ENCODE assay signal across 20 cellular contexts in the genomic region with DNA sequence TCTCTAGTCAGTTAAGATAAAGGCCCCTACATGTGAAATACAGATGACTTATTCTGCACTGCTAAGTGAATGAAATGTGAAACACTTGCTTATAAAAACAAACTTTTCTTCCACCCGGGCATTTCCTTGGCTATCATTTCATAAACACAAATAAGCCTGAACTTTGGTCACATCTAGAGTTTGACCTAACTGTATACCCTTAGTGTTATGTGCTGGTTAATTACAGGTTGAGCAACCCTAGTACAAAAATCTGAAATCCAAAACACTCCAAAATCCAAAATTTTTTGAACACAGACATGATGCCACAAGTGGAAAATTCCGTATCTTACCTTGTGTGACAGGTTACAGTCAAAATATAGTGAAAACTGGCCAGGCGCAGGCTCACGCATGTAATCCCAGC. TPM values are rescaled to one million over a fixed set of nuclear protein-coding genes. Genes with fewer than 3 reads are reported as not detected.
DNase-seq lines count a peak whose midpoint lies in the region; ATAC-seq, FAIRE-seq and TF ChIP-seq lines count a peak whose summit lies in the region.
"Had no signal": no experiment of that assay in that cellular context is flagged by ENCODE, and none has a peak within 500 bp of the region (broad histone marks: within the 10 kb centered on the region; RNA-seq: fewer than 3 reads in every experiment).

No MANE protein-coding gene starts in this region.

- no peak for TF ChIP-seq RAD21 in HCT116 (IDR thresholded peaks at IDR 0.05; ENCODE audit: low read depth)

- no peak for TF ChIP-seq POLR2A in HCT116 (IDR thresholded peaks at IDR 0.05; ENCODE audit: borderline replicate concordance, extremely low read depth, insufficient read depth, insufficient read length)

- H3K4me3 ChIP-seq in HCT116 (replicated peaks in 1 of 2; ENCODE audit: low read depth in 1 of 2, low read length in 2 of 2) = peak overlapping the region in 1 of 2 experiments; percentile 41; a peak in 2 of 4 replicates
- no peak overlapping the region for H3K4me3 ChIP-seq in small intestine (ENCODE audit: low read depth in 1 of 2, low read length in 2 of 2)

- H3K27me3 ChIP-seq in HCT116 (ENCODE audit: insufficient read depth, low read length) (no peaks in the 10 kb centered on the region), small intestine (ENCODE audit: control insufficient read depth in 2 of 2, insufficient read depth in 2 of 2, low read length in 2 of 2) (no peaks in the 10 kb centered on the region)
- H3K27me3 ChIP-seq: BE2C had no signal

- intact Hi-C loops in HCT116 (cut with micrococcal nuclease) = no loop called here

- peak overlapping the region; percentile 46 for H3K9ac ChIP-seq in HCT116 (ENCODE audit: low read length)

- H3K9me2 ChIP-seq in HCT116 (ENCODE audit: insufficient read depth) = no peaks in the 10 kb centered on the region

- DNase-seq in HCT116 (ENCODE audit: low read depth, low spot score) (no peak), iris pigment epithelial cell (ENCODE audit: low read depth) (peak; percentile 16), small intestine (peak; percentile 42), nucleus accumbens (lab: John Stamatoyannopoulos, UW) (no peak), NCI-H146 treated with DMSO at 0.1 percent for 48 hours (lab: John Stamatoyannopoulos, UW; ENCODE audit: unreplicated experiment) (no peak)
- no peak for DNase-seq in stimulated activated CD4-positive, alpha-beta T cell treated with anti-CD3 and anti-CD28 coated beads, Interleukin-15, amount 100 ng/mL, for 24 hours
- DNase-seq: ACHN; BE2C; C1 segment of cervical spinal cord; CD4-positive, CD25-positive, alpha-beta regulatory T cell; CD8-positive, alpha-beta memory T cell; COR-L47; DMS 273 treated with DMSO at 0.1 percent for 48 hours; DMS79; GF-D8; GOT3; H9; KBM-7 had no signal

- H3K27ac ChIP-seq in HCT116 (ENCODE audit: low read depth, low read length) (peak overlapping the region; percentile 62), small intestine (ENCODE audit: low read depth in 1 of 2, low read length in 1 of 2) (no peak overlapping the region)
- H3K27ac ChIP-seq: HL-60 had no signal

- peak; percentile 33 for FAIRE-seq in colon (lab: Jason Lieb, UNC)
- FAIRE-seq in small intestine (lab: Jason Lieb, UNC) = no peak

- H3K9me3 ChIP-seq in HCT116 (ENCODE audit: control insufficient read depth in 1 of 2, insufficient read depth in 1 of 2, low read depth in 1 of 2, low read length in 2 of 2) (no peaks in the 10 kb centered on the region), small intestine (ENCODE audit: control insufficient read depth, low read depth) (no peaks in the 10 kb centered on the region)
- H3K9me3 ChIP-seq: BE2C had no signal

- H3K79me2 ChIP-seq in HCT116 (ENCODE audit: insufficient read depth, low read length) = no peaks in the 10 kb centered on the region

- WGBS in small intestine, 3 donors = 66 to 78% (median 77%) methylated on average over 4 of the region's 4 CpGs

- H4K20me1 ChIP-seq in HCT116 (ENCODE audit: insufficient read depth) = no peaks in the 10 kb centered on the region

- peak; percentile 27; the same call in 1 of the 2 replicates for ATAC-seq in HCT116

- no peak for TF ChIP-seq CTCF in HCT116 (IDR thresholded peaks at IDR 0.05 in 2 of 3, conservative IDR thresholded peaks at IDR 0.05 in 1 of 3; ENCODE audit: borderline replicate concordance in 1 of 3, insufficient read depth in 1 of 3, low read depth in 2 of 3, low read length in 2 of 3)

- POLR2A ChIA-PET in HCT116 (lab: Charles Lee) = interaction anchor here (1.1 kb wide), 1 partner anchor 46 kb away, joined by 3 read pairs; a partner anchor contains a TSS

- H2AFZ ChIP-seq in HCT116 (ENCODE audit: low read depth, low read length, poor library complexity, severe bottlenecking) = no peak overlapping the region

- H3K36me3 ChIP-seq in HCT116 (ENCODE audit: control insufficient read depth in 1 of 2, insufficient read depth in 2 of 2, low read length in 2 of 2) (no peaks in the 10 kb centered on the region), small intestine (ENCODE audit: control insufficient read depth in 2 of 2, insufficient read depth in 2 of 2, low read length in 2 of 2) (no peaks in the 10 kb centered on the region)
- H3K36me3 ChIP-seq: BE2C had no signal

- CTCF ChIA-PET in HCT116 (lab: Charles Lee) = no interaction called here

- BruUV-seq in HCT116 (replicated peaks; lab: Mats Ljungman, UMichigan) = TSS peak; percentile 87

- peak overlapping the region; percentile 60 for H3K4me2 ChIP-seq in HCT116 (ENCODE audit: low read length)

- H3K4me1 ChIP-seq in HCT116 (ENCODE audit: control insufficient read depth in 1 of 2, insufficient read depth in 2 of 2, low read length in 2 of 2) = peaks cover 14 to 18% of the 10 kb centered on the region in 2 experiments; a peak in 3 of 4 replicates
- H3K4me1 ChIP-seq in small intestine (ENCODE audit: control insufficient read depth in 2 of 2, insufficient read depth in 1 of 2, low read depth in 1 of 2, low read length in 1 of 2) = no peaks in the 10 kb centered on the region
- H3K4me1 ChIP-seq: BE2C had no signal

- RAD21 ChIA-PET in HCT116 (lab: Charles Lee; ENCODE audit: low non-redundant PET in 1 of 2, low total read pairs in 2 of 2, uncharacterized antibody in 2 of 2, unreplicated experiment in 2 of 2) = interaction anchor here in 1 of 2 experiments (0.6 kb wide), 1 partner anchor 55 kb away, joined by 3 read pairs; no protein-coding TSS in a partner anchor

TF ChIP-seq in HCT116, 20 proteins besides CTCF, POLR2A, EP300 and RAD21:
- no peak for TF ChIP-seq ZFX (IDR thresholded peaks at IDR 0.05)
- TF ChIP-seq SRF (IDR thresholded peaks at IDR 0.05; ENCODE audit: low read depth) = no peak
- no peak for TF ChIP-seq JUND (IDR thresholded peaks at IDR 0.05)
- TF ChIP-seq ZNF274 (IDR thresholded peaks at IDR 0.05; ENCODE audit: low read depth, low read length) = no peak
- TF ChIP-seq, protein P1, sequence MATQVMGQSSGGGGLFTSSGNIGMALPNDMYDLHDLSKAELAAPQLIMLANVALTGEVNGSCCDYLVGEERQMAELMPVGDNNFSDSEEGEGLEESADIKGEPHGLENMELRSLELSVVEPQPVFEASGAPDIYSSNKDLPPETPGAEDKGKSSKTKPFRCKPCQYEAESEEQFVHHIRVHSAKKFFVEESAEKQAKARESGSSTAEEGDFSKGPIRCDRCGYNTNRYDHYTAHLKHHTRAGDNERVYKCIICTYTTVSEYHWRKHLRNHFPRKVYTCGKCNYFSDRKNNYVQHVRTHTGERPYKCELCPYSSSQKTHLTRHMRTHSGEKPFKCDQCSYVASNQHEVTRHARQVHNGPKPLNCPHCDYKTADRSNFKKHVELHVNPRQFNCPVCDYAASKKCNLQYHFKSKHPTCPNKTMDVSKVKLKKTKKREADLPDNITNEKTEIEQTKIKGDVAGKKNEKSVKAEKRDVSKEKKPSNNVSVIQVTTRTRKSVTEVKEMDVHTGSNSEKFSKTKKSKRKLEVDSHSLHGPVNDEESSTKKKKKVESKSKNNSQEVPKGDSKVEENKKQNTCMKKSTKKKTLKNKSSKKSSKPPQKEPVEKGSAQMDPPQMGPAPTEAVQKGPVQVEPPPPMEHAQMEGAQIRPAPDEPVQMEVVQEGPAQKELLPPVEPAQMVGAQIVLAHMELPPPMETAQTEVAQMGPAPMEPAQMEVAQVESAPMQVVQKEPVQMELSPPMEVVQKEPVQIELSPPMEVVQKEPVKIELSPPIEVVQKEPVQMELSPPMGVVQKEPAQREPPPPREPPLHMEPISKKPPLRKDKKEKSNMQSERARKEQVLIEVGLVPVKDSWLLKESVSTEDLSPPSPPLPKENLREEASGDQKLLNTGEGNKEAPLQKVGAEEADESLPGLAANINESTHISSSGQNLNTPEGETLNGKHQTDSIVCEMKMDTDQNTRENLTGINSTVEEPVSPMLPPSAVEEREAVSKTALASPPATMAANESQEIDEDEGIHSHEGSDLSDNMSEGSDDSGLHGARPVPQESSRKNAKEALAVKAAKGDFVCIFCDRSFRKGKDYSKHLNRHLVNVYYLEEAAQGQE (IDR thresholded peaks at IDR 0.05; ENCODE audit: low read depth) = no peak
- TF ChIP-seq SP1 (IDR thresholded peaks at IDR 0.05; ENCODE audit: low read depth) = no peak
- no peak for TF ChIP-seq FOSL1 (IDR thresholded peaks at IDR 0.05; ENCODE audit: low read depth)
- no peak for TF ChIP-seq CEBPB (IDR thresholded peaks at IDR 0.05; ENCODE audit: low read depth)
- no peak for TF ChIP-seq EZH2 (IDR thresholded peaks at IDR 0.05)

RNA-seq across cellular contexts. Expression of a gene that starts 45.9 kb away (rescaled TPM):
- 821 TPM for total RNA-seq in HCT116 (2021; ENCODE audit: unreplicated experiment)
- polyA plus RNA-seq in HCT116 (2012) = 1,117 and 1,190 TPM in 2 replicates
- polyA plus RNA-seq in small intestine = 1,000 to 10,000 TPM in 1 of 3 donors, 100 to 1,000 TPM in 2; 412 to 1,273 (median 926) TPM

Comparison
In these comparisons a context has a peak if more than half of its experiments do, and no peak if none do; other contexts are left out.
1. DNase-seq: peak in iris pigment epithelial cell (single experiment) and small intestine (single experiment); none in HCT116 (single experiment), nucleus accumbens (0 of 56), stimulated activated CD4-positive, alpha-beta T cell treated with anti-CD3 and anti-CD28 coated beads, Interleukin-15, amount 100 ng/mL, for 24 hours (single experiment) and NCI-H146 treated with DMSO at 0.1 percent for 48 hours (single experiment).